Comparison of ENCODE assay signal across 10 cellular contexts in the genomic region with DNA sequence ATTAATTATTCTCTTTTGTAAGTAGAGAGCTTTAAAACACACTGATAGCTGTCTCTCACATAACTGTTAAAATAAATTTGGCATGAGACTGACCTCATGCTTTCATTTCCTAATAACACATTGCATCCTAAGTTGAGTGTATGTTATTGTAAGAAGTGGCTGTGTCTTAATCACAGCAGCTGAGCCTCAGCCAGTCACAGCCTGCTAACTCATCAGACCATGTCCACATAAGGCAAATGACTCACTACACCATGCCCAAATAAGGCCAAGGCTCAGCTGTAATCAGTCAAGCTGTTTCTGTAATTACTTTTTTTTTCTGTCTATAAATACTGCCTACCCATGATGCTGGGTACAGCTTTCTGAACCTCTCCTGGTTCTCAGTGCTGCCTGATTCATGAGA.
DNase-seq lines count a peak whose midpoint lies in the region; ATAC-seq, FAIRE-seq and TF ChIP-seq lines count a peak whose summit lies in the region.
"Had no signal": no experiment of that assay in that cellular context is flagged by ENCODE, and none has a peak within 500 bp of the region (broad histone marks: within the 10 kb centered on the region; RNA-seq: fewer than 3 reads in every experiment).

No MANE protein-coding gene starts in this region.

- no peaks in the 10 kb centered on the region for H3K4me1 Mint-ChIP-seq in HFFc6 (ENCODE audit: low read depth)

- H3K36me3 ChIP-seq in HepG2 (replicated peaks in 1 of 2; ENCODE audit: control insufficient read depth in 1 of 2, insufficient read depth in 2 of 2, low read length in 2 of 2): no peaks in the 10 kb centered on the region

- TF ChIP-seq EP300 in HepG2 (IDR thresholded peaks at IDR 0.05; ENCODE audit: low read depth in 2 of 2, low read length in 2 of 2) (no peak), HepG2 (CRISPR knock-in tag; IDR thresholded peaks at IDR 0.05; ENCODE audit: borderline replicate concordance) (no peak)

- in situ Hi-C loops in HepG2 (cut with HindIII; ENCODE audit: extremely low pct_ligation_motif_present, low pct_unique_long_range_greater_than_20kb): no loop called here

- TF ChIP-seq RAD21 in HepG2 (CRISPR knock-in tag; IDR thresholded peaks at IDR 0.05): no peak

- peak; percentile 60 for DNase-seq in EL
- DNase-seq in HFFc6: peak; percentile 17
- DNase-seq in NAMALWA (ENCODE audit: low spot score): peak; percentile 96
- peak; percentile 17 for DNase-seq in fibroblast of the conjunctiva (ENCODE audit: low read depth)
- DNase-seq in germinal center (ENCODE audit: low spot score): no peak
- DNase-seq in HepG2 (ENCODE audit: low spot score): no peak
- DNase-seq in NCI-H1048 (lab: John Stamatoyannopoulos, UW): no peak
- DNase-seq: activated CD4-positive, alpha-beta T cell treated with anti-CD3 and anti-CD28 coated beads for 48 hours; anterior cingulate cortex had no signal

- no peak for ATAC-seq in HepG2
- no peak for ATAC-seq in GM19455 (IDR thresholded peaks at IDR 0.05; ENCODE audit: unreplicated experiment)

- TF ChIP-seq CTCF in HFFc6 (IDR thresholded peaks at IDR 0.05) (no peak), HepG2 (CRISPR knock-in tag; IDR thresholded peaks at IDR 0.05) (no peak)

- H4K20me1 ChIP-seq in HepG2 (ENCODE audit: insufficient read depth, low read length): no peaks in the 10 kb centered on the region

- no peak overlapping the region for H3K27ac Mint-ChIP-seq in HFFc6

- H3K36me3 Mint-ChIP-seq in HFFc6 (ENCODE audit: low read depth): no peaks in the 10 kb centered on the region

- TF ChIP-seq POLR2A in HepG2 (IDR thresholded peaks at IDR 0.05; ENCODE audit: insufficient read depth in 1 of 2, low read depth in 2 of 2, low read length in 2 of 2): no peak

- H2AFZ ChIP-seq in HepG2 (ENCODE audit: low read length): no peak overlapping the region

- no peaks in the 10 kb centered on the region for H3K79me2 ChIP-seq in HepG2 (ENCODE audit: insufficient read depth, low read length)

- POLR2A ChIA-PET in HepG2 (lab: Yijun Ruan, JAX): no interaction called here

- CTCF ChIA-PET in HepG2 (lab: Yijun Ruan, JAX; ENCODE audit: low intra/inter-chr PET ratio, low total read pairs): no interaction called here

- H3K4me3 Mint-ChIP-seq in HFFc6: no peak overlapping the region

- intact Hi-C loops in HepG2 (cut with micrococcal nuclease; ENCODE audit: unreplicated experiment): no loop called here

- H3K4me1 ChIP-seq in HepG2 (ENCODE audit: insufficient read depth, low read length): no peaks in the 10 kb centered on the region

- BruUV-seq in HepG2 (replicated peaks; lab: Mats Ljungman, UMichigan): no TSS peak

- H3K4me2 ChIP-seq in HepG2 (ENCODE audit: low read depth, low read length): no peak overlapping the region

- H3K9ac ChIP-seq in HepG2 (ENCODE audit: insufficient read depth, low read depth, low read length): no peak overlapping the region

- FAIRE-seq in HepG2 (lab: Jason Lieb, UNC): no peak

- no peak overlapping the region for H3K4me3 ChIP-seq in HepG2 (replicated peaks in 1 of 3; ENCODE audit: insufficient read depth in 1 of 3, low read depth in 2 of 3, low read length in 3 of 3)

- 0 out of 2 replicates have a peak, but pooled peaks cover 5% of the 10 kb centered on the region for H3K9me3 ChIP-seq in HepG2 (ENCODE audit: low read length)

- H3K9me3 Mint-ChIP-seq in HFFc6: no peaks in the 10 kb centered on the region

- H3K27me3 Mint-ChIP-seq in HFFc6 (ENCODE audit: insufficient read depth): no peaks in the 10 kb centered on the region

- no peaks in the 10 kb centered on the region for H3K27me3 ChIP-seq in HepG2 (ENCODE audit: control insufficient read depth in 1 of 2, insufficient read depth in 2 of 2, low read length in 2 of 2)

- H3K27ac ChIP-seq in HepG2 (ENCODE audit: extremely low read length, insufficient read depth, low read length): no peak overlapping the region

TF ChIP-seq in HepG2, 621 proteins besides CTCF, POLR2A, EP300 and RAD21:
- no peak for TF ChIP-seq CAMTA2 (CRISPR knock-in tag; IDR thresholded peaks at IDR 0.05; ENCODE audit: borderline replicate concordance)
- no peak for TF ChIP-seq FOXK1 (CRISPR knock-in tag; IDR thresholded peaks at IDR 0.05; ENCODE audit: borderline replicate concordance, low read depth)
- TF ChIP-seq, protein P1, sequence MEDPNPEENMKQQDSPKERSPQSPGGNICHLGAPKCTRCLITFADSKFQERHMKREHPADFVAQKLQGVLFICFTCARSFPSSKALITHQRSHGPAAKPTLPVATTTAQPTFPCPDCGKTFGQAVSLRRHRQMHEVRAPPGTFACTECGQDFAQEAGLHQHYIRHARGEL (CRISPR knock-in tag; IDR thresholded peaks at IDR 0.05): no peak

Comparison
In these comparisons a context has a peak if more than half of its experiments do, and no peak if none do; other contexts are left out.
1. DNase-seq: peak in EL (single experiment), HFFc6 (single experiment), NAMALWA (single experiment) and fibroblast of the conjunctiva (single experiment); none in germinal center (single experiment), HepG2 (single experiment) and NCI-H1048 (single experiment).